8 cellular contexts compared by ENCODE assay signal in the genomic region with DNA sequence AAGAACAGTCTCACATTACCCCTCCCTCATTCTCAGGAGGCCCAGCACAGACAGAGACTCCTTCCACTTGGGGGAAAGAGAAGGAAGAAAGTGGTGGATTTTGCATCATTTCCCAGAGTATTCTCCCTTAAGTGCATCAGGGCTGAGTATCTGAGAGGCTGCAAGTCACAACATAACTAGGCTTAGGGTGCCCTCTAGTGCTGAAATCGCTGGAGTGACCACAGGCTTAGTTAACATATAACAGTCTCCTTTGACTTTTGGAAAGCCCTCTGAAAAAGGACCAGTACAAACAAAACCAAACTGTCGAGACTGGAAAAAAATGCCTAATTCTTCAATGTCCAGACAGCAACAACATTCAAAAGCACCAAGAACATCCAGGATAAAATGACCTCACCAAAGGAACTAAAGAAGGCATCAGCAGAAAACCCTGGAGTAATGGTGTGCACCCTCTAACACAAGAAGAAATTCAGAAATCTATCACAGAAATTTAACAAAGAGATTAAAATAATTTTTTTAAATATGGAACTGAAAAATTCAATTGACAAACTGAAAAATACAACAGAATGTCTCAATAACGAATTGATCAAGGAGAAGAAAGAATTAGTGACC.
A peak's percentile ranks its signal among the peaks of the same experiment; 100 is the strongest.
DNase-seq lines count a peak whose midpoint lies in the region; ATAC-seq and TF ChIP-seq lines count a peak whose summit lies in the region.

No MANE protein-coding gene starts in this region.

- H3K36me3 ChIP-seq in neural cell (ENCODE audit: insufficient read depth, low read length), result no peaks in the 10 kb centered on the region

- no peaks in the 10 kb centered on the region for H3K27me3 ChIP-seq in neural cell (ENCODE audit: insufficient read depth, low read depth, low read length)

- no peaks in the 10 kb centered on the region for H3F3A ChIP-seq in neural cell (ENCODE audit: insufficient read depth, low read length, poor library complexity, severe bottlenecking)

- H3K4me2 ChIP-seq in neural cell (ENCODE audit: low read length), result no peak overlapping the region

- peak; percentile 76 for TF ChIP-seq RAD21 in neural cell (conservative IDR thresholded peaks at IDR 0.05)

- no peak for TF ChIP-seq EP300 in neural cell (conservative IDR thresholded peaks at IDR 0.05; ENCODE audit: poor library complexity, severe bottlenecking)

- peak; percentile 98 for ATAC-seq in GM18508 (IDR thresholded peaks at IDR 0.05; ENCODE audit: insufficient read depth, unreplicated experiment)
- peak; percentile 93 for ATAC-seq in HG02840 (IDR thresholded peaks at IDR 0.05; ENCODE audit: low FRiP score, unreplicated experiment)

- intact Hi-C loops in CD14-positive monocyte (cut with micrococcal nuclease), result no loop called here

- H3K4me3 ChIP-seq in epithelial cell of esophagus (ENCODE audit: low read length), result no peak overlapping the region
- no peak overlapping the region for H3K4me3 ChIP-seq in neural cell (ENCODE audit: low read length)

- peaks cover 0 to 5% (median 2%) of the 10 kb centered on the region in 3 donors for H3K27me3 Mint-ChIP-seq in CD14-positive monocyte (ENCODE audit: low read depth in 3 of 3)

- peaks cover 0 to 1% (median 0%) of the 10 kb centered on the region in 7 donors for H3K9me3 Mint-ChIP-seq in CD14-positive monocyte

- H2AFZ ChIP-seq in neural cell (ENCODE audit: low read depth, low read length), result no peak overlapping the region

- no peak overlapping the region for H3K9ac ChIP-seq in neural cell (ENCODE audit: low read length)

- DNase-seq in CD14-positive monocyte (ENCODE audit: low spot score) (no peak), NAMALWA (ENCODE audit: low spot score) (peak; percentile 69), SK-N-DZ (ENCODE audit: low spot score) (peak; percentile 70), epithelial cell of esophagus (ENCODE audit: low read depth) (peak; percentile 77), mesenteric fat pad (ENCODE audit: low spot score) (no peak)

- no peaks in the 10 kb centered on the region for H4K20me1 ChIP-seq in neural cell (ENCODE audit: insufficient read depth)

- no peaks in the 10 kb centered on the region for H3K79me2 ChIP-seq in neural cell (replicated peaks; ENCODE audit: insufficient read depth, low read length)

- no peaks in the 10 kb centered on the region for H3K9me3 ChIP-seq in neural cell (ENCODE audit: low read length)

- no peak overlapping the region for H3K27ac Mint-ChIP-seq in CD14-positive monocyte

- TF ChIP-seq CTCF in CD14-positive monocyte (IDR thresholded peaks at IDR 0.05) (peak; percentile 18), epithelial cell of esophagus (IDR thresholded peaks at IDR 0.05; ENCODE audit: insufficient read depth, low read depth, low read length, missing control alignments) (peak; percentile 77), neural cell (IDR thresholded peaks at IDR 0.05; ENCODE audit: poor library complexity, severe bottlenecking) (peak; percentile 61)

- no peaks in the 10 kb centered on the region for H3K9me2 ChIP-seq in neural cell (ENCODE audit: insufficient read depth, low read length)

- H3K36me3 Mint-ChIP-seq in CD14-positive monocyte, result no peaks in the 10 kb centered on the region

- H3K4me1 Mint-ChIP-seq in CD14-positive monocyte, result no peaks in the 10 kb centered on the region

- no peak overlapping the region for H3K27ac ChIP-seq in neural cell (ENCODE audit: low read length)

- H3K4me3 Mint-ChIP-seq in CD14-positive monocyte, result no peak overlapping the region

TF ChIP-seq in neural cell, 6 proteins besides CTCF, POLR2A, EP300 and RAD21:
- TF ChIP-seq MXI1 (conservative IDR thresholded peaks at IDR 0.05; ENCODE audit: poor library complexity, severe bottlenecking) (no peak), POLR2AphosphoS5 (IDR thresholded peaks at IDR 0.05) (no peak), SMC3 (conservative IDR thresholded peaks at IDR 0.05; ENCODE audit: poor library complexity) (peak; percentile 72), EZH2 (IDR thresholded peaks at IDR 0.05; ENCODE audit: borderline replicate concordance, insufficient read depth, low read length, poor library complexity, severe bottlenecking) (no peak), TAF1 (IDR thresholded peaks at IDR 0.05; ENCODE audit: low read depth) (no peak)
- TF ChIP-seq, protein P1, sequence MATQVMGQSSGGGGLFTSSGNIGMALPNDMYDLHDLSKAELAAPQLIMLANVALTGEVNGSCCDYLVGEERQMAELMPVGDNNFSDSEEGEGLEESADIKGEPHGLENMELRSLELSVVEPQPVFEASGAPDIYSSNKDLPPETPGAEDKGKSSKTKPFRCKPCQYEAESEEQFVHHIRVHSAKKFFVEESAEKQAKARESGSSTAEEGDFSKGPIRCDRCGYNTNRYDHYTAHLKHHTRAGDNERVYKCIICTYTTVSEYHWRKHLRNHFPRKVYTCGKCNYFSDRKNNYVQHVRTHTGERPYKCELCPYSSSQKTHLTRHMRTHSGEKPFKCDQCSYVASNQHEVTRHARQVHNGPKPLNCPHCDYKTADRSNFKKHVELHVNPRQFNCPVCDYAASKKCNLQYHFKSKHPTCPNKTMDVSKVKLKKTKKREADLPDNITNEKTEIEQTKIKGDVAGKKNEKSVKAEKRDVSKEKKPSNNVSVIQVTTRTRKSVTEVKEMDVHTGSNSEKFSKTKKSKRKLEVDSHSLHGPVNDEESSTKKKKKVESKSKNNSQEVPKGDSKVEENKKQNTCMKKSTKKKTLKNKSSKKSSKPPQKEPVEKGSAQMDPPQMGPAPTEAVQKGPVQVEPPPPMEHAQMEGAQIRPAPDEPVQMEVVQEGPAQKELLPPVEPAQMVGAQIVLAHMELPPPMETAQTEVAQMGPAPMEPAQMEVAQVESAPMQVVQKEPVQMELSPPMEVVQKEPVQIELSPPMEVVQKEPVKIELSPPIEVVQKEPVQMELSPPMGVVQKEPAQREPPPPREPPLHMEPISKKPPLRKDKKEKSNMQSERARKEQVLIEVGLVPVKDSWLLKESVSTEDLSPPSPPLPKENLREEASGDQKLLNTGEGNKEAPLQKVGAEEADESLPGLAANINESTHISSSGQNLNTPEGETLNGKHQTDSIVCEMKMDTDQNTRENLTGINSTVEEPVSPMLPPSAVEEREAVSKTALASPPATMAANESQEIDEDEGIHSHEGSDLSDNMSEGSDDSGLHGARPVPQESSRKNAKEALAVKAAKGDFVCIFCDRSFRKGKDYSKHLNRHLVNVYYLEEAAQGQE (IDR thresholded peaks at IDR 0.05; ENCODE audit: borderline replicate concordance), result no peak
TF ChIP-seq in neural cell: peak in this region for 1.

Comparison
In these comparisons a context has a peak if more than half of its experiments do, and no peak if none do; other contexts are left out.
1. DNase-seq: peak in NAMALWA (single experiment), SK-N-DZ (single experiment) and epithelial cell of esophagus (single experiment); none in CD14-positive monocyte (single experiment) and mesenteric fat pad (single experiment).
2. CTCF ChIP-seq: peak in every context shown above with its lines; median percentile 77 in epithelial cell of esophagus; 61 in neural cell; 18 in CD14-positive monocyte.